Comparison of ENCODE assay signal across 22 cellular contexts in genomic region chr4:168275836-168276235, GRCh38.
"Had no signal": no experiment of that assay in that cellular context is flagged by ENCODE, and none has a peak within 500 bp of the region (broad histone marks: within the 10 kb centered on the region; RNA-seq: fewer than 3 reads in every experiment).

No MANE protein-coding gene starts in this region.

- H3K9me3 ChIP-seq: esophagus muscularis mucosa, gastroesophageal sphincter, heart left ventricle, left lung, lower lobe of right lung, mucosa of descending colon had no signal

- H3K4me3 ChIP-seq: coronary artery, dorsolateral prefrontal cortex, esophagus muscularis mucosa, gastroesophageal sphincter, heart left ventricle, hepatocyte, left lung, lower lobe of right lung, mucosa of descending colon had no signal

- H3K4me2 ChIP-seq: hepatocyte had no signal

- FAIRE-seq: endothelial cell of umbilical vein, frontal cortex, keratinocyte had no signal

- H3K27me3 ChIP-seq: esophagus muscularis mucosa, foreskin keratinocyte, gastroesophageal sphincter, heart left ventricle, hepatocyte, left lung had no signal

- H3K27ac ChIP-seq: coronary artery, dorsolateral prefrontal cortex, esophagus muscularis mucosa, foreskin keratinocyte, gastroesophageal sphincter, heart left ventricle, hepatocyte, left lung, lower lobe of right lung had no signal

- H2AFZ ChIP-seq: hepatocyte had no signal

- H3K79me2 ChIP-seq: hepatocyte had no signal

- DNase-seq: dermis blood vessel endothelial cell; dorsolateral prefrontal cortex; effector CD4-positive, alpha-beta T cell; effector memory CD4-positive, alpha-beta T cell; foreskin keratinocyte; heart left ventricle; hypothalamus; immature natural killer cell; left cardiac atrium; left lung; left ventricle myocardium superior; lower lobe of right lung; mesenchymal stem cell; mucosa of descending colon; naive B cell had no signal

- H3K4me1 ChIP-seq: esophagus muscularis mucosa, foreskin keratinocyte, gastroesophageal sphincter, heart left ventricle, left lung, lower lobe of right lung had no signal

- ATAC-seq: foreskin keratinocyte, gastroesophageal sphincter, heart left ventricle, left cardiac atrium, left lung, left ventricle myocardium superior, lower lobe of right lung, mucosa of descending colon had no signal
